8 cellular contexts compared by ENCODE assay signal in genomic region chr6:27830665-27831433, GRCh38.
DNase-seq lines count a peak whose midpoint lies in the region; ATAC-seq and TF ChIP-seq lines count a peak whose summit lies in the region.
"Not testable (repeated sequence)": the region's sequence is repeated elsewhere in the genome, so short reads cannot be mapped to it uniquely, and the experiment has no call there.

No MANE protein-coding gene starts in this region.

- H3K27ac ChIP-seq in HUES6 (ENCODE audit: low read depth, low read length) (peak overlapping the region; percentile 78), RWPE2 (ENCODE audit: poor library complexity, severe bottlenecking) (peak overlapping the region; percentile 86), upper lobe of right lung (peak overlapping the region; percentile 81)

- H3K4me1 ChIP-seq in HUES6 (ENCODE audit: control insufficient read depth, insufficient read depth, low read length) (peaks cover 11% of the 10 kb centered on the region), RWPE2 (ENCODE audit: insufficient read depth, poor library complexity, severe bottlenecking) (peaks cover 14% of the 10 kb centered on the region)
- not testable (repeated sequence) for H3K4me1 ChIP-seq in upper lobe of right lung

- H3K27me3 Mint-ChIP-seq in natural killer cell (ENCODE audit: low read depth in 2 of 2), result not testable (repeated sequence)

- H3K4me1 Mint-ChIP-seq in natural killer cell, result peaks cover 27 to 29% of the 10 kb centered on the region in 2 donors

- H3K36me3 ChIP-seq in H7 (replicated peaks; ENCODE audit: control insufficient read depth, insufficient read depth, low read length); HUES6 (ENCODE audit: control insufficient read depth, insufficient read depth, low read length); RWPE2 (ENCODE audit: low read depth); upper lobe of right lung: not testable (repeated sequence)

- ATAC-seq in RWPE2 (ENCODE audit: low read depth) (peak; percentile 68), natural killer cell (peak; percentile 69 to 84 (median 76)), upper lobe of right lung (peak; percentile 85)

- in situ Hi-C loops in GM13976 (cut with MboI; ENCODE audit: low sequenced_read_pairs, unreplicated experiment), result loop anchor here (10.0 kb wide), 1 partner anchor 1796 kb away; a partner anchor contains a TSS

- H3K9me3 ChIP-seq in HUES6 (ENCODE audit: control insufficient read depth, insufficient read depth, low read depth, low read length); RWPE2 (ENCODE audit: severe bottlenecking); upper lobe of right lung: not testable (repeated sequence)

- H3K36me3 Mint-ChIP-seq in natural killer cell, result not testable (repeated sequence)

- peak overlapping the region; percentile 76 for H3K4me3 ChIP-seq in H7 (ENCODE audit: insufficient read depth, low read depth, low read length)
- peak overlapping the region; percentile 73 for H3K4me3 ChIP-seq in HUES6 (ENCODE audit: low read depth, low read length)
- H3K4me3 ChIP-seq in RWPE2 (ENCODE audit: severe bottlenecking), result peak overlapping the region; percentile 46
- H3K4me3 ChIP-seq in fibroblast of the aortic adventitia (ENCODE audit: low read depth, low read length), result peak overlapping the region; percentile 68
- peak overlapping the region; percentile 58 for H3K4me3 ChIP-seq in upper lobe of right lung

- peak overlapping the region; percentile 93 for H3K9ac ChIP-seq in HUES6 (ENCODE audit: low read length)

- intact Hi-C loops in natural killer cell (cut with micrococcal nuclease), result loop anchor here (10.0 kb wide), 4 partner anchors 1064 to 1806 kb away; a partner anchor contains a TSS
- intact Hi-C loops in upper lobe of right lung (cut with DNase I), result not testable (repeated sequence)

- DNase-seq in GM13976 (ENCODE audit: low spot score), result peak; percentile 47
- DNase-seq in H7; RWPE2 (ENCODE audit: low spot score); upper lobe of right lung: not testable (repeated sequence)
- peak; percentile 30 for DNase-seq in activated naive CD4-positive, alpha-beta T cell treated with anti-CD3 and anti-CD28 coated beads, Interleukin-2, amount 50 U/mL, for 16 hours
- peak; percentile 53 for DNase-seq in fibroblast of the aortic adventitia (ENCODE audit: low read depth)
- DNase-seq in natural killer cell, result peak; percentile 55

- not testable (repeated sequence) for TF ChIP-seq CTCF in GM13976 (IDR thresholded peaks at IDR 0.05; ENCODE audit: borderline replicate concordance, control extremely low read depth, extremely low read depth, insufficient read depth, missing control alignments); RWPE2 (IDR thresholded peaks at IDR 0.05; ENCODE audit: poor library complexity, severe bottlenecking); fibroblast of the aortic adventitia (IDR thresholded peaks at IDR 0.05; ENCODE audit: insufficient read depth, low read length); natural killer cell (IDR thresholded peaks at IDR 0.05); upper lobe of right lung (IDR thresholded peaks at IDR 0.05)

- H3K27ac Mint-ChIP-seq in natural killer cell, result peak overlapping the region; percentile 95

- H3K4me3 Mint-ChIP-seq in natural killer cell, result peak overlapping the region; percentile 88

- not testable (repeated sequence) for H3K27me3 ChIP-seq in H7 (ENCODE audit: control insufficient read depth, insufficient read depth, low read length); HUES6 (ENCODE audit: control insufficient read depth, insufficient read depth, low read length); RWPE2 (ENCODE audit: insufficient read depth, poor library complexity, severe bottlenecking); upper lobe of right lung

- H3K9me3 Mint-ChIP-seq in natural killer cell, result not testable (repeated sequence)
